In genomic region chr18:69701305-69701704, GRCh38 we compare ENCODE assay signal across 9 cellular contexts.
"Had no signal": no experiment of that assay in that cellular context is flagged by ENCODE, and none has a peak within 500 bp of the region (broad histone marks: within the 10 kb centered on the region; RNA-seq: fewer than 3 reads in every experiment).

No MANE protein-coding gene starts in this region.

- DNase-seq: GM23248, GOT3, H9, HCEC 1CT, Kasumi-1, KG1 had no signal

- H2AFZ ChIP-seq: GM23248 had no signal

- H3K36me3 Mint-ChIP-seq: IgD-negative memory B cell had no signal

- H3K27me3 Mint-ChIP-seq: IgD-negative memory B cell had no signal

- H3K27ac Mint-ChIP-seq: H9, IgD-negative memory B cell had no signal

- H3K4me3 ChIP-seq: GM23248 had no signal

- H3K27ac ChIP-seq: GM23248, HL-60 had no signal

- H3K4me1 Mint-ChIP-seq: IgD-negative memory B cell had no signal

- H3K4me3 Mint-ChIP-seq: H9, IgD-negative memory B cell had no signal

- FAIRE-seq: H54 had no signal

- H3K9ac ChIP-seq: GM23248 had no signal
